ENCODE assay signal across 10 cellular contexts in genomic region chr5:132674671-132675506, GRCh38. TPM values are rescaled to one million over a fixed set of nuclear protein-coding genes. Genes with fewer than 3 reads are reported as not detected.
A peak's percentile ranks its signal among the peaks of the same experiment; 100 is the strongest.
DNase-seq lines count a peak whose midpoint lies in the region; ATAC-seq and TF ChIP-seq lines count a peak whose summit lies in the region.
"Had no signal": no experiment of that assay in that cellular context is flagged by ENCODE, and none has a peak within 500 bp of the region (broad histone marks: within the 10 kb centered on the region; RNA-seq: fewer than 3 reads in every experiment).

No MANE protein-coding gene starts in this region.

- POLR2A ChIA-PET in RWPE1 (lab: Yijun Ruan, JAX; ENCODE audit: low non-redundant PET): interaction anchor here (0.6 kb wide), 1 partner anchor 998 kb away, joined by 3 read pairs; no protein-coding TSS in a partner anchor

- peak overlapping the region in 2 of 12 donors; percentile 24 to 28 for H3K27ac ChIP-seq in heart left ventricle
- H3K27ac ChIP-seq in RWPE1: peak overlapping the region; percentile 72
- H3K27ac ChIP-seq in transverse colon: peak overlapping the region; percentile 55 to 71 (median 68)

- CTCF ChIA-PET in RWPE1 (lab: Yijun Ruan, JAX): interaction anchor here (0.6 to 0.9 kb wide), 4 partner anchors 18 to 173 kb away, joined by 3 to 4 read pairs (median 3); no protein-coding TSS in a partner anchor

- no peaks in the 10 kb centered on the region for H3K36me3 ChIP-seq in heart left ventricle
- no peaks in the 10 kb centered on the region for H3K36me3 ChIP-seq in transverse colon

- WGBS in heart left ventricle, 4 donors: 68 to 79% (median 72%) methylated on average over 13 of the region's 13 CpGs
- 71 to 73% methylated on average over 5 to 13 of the region's 13 CpGs for WGBS in transverse colon (ENCODE audit: low coverage in 1 of 2), 2 donors

- TF ChIP-seq EP300 in transverse colon (IDR thresholded peaks at IDR 0.05; ENCODE audit: low read depth): no peak

- TF ChIP-seq CTCF in heart left ventricle (IDR thresholded peaks at IDR 0.05): no peak
- no peak for TF ChIP-seq CTCF in RWPE1 (conservative IDR thresholded peaks at IDR 0.05; ENCODE audit: low read depth)
- no peak for TF ChIP-seq CTCF in fibroblast of the aortic adventitia (IDR thresholded peaks at IDR 0.05; ENCODE audit: insufficient read depth, low read length)
- TF ChIP-seq CTCF in transverse colon (IDR thresholded peaks at IDR 0.05): no peak

- H3K4me1 ChIP-seq in heart left ventricle (peaks cover 0 to 13% (median 0%) of the 10 kb centered on the region in 12 donors), transverse colon (peaks cover 0 to 10% (median 2%) of the 10 kb centered on the region in 4 donors)

- in situ Hi-C loops in transverse colon (cut with MboI; ENCODE audit: low pct_ligation_motif_present in 1 of 4, low pct_unique_long_range_greater_than_20kb in 1 of 4, low sequenced_read_pairs in 3 of 4): no loop called here

- H3K27me3 ChIP-seq in heart left ventricle (no peaks in the 10 kb centered on the region), transverse colon (no peaks in the 10 kb centered on the region)

- intact Hi-C loops in heart left ventricle (cut with DNase I) (loop anchor here in 1 of 10 donors (1.0 kb wide), 1 partner anchor 32 kb away; no protein-coding TSS in a partner anchor), Right ventricle myocardium inferior (cut with DNase I) (no loop called here), transverse colon (cut with DNase I; ENCODE audit: low total_unique reads) (no loop called here)

- TF ChIP-seq POLR2A in heart left ventricle (IDR thresholded peaks at IDR 0.05): no peak
- no peak for TF ChIP-seq POLR2A in transverse colon (IDR thresholded peaks at IDR 0.05)

- H3K4me3 ChIP-seq in heart left ventricle (peak overlapping the region in 1 of 12 donors; percentile 19), fibroblast of the aortic adventitia (ENCODE audit: low read depth, low read length) (peak overlapping the region; percentile 48), transverse colon (no peak overlapping the region)

- no peaks in the 10 kb centered on the region for H3K9me3 ChIP-seq in heart left ventricle
- no peaks in the 10 kb centered on the region for H3K9me3 ChIP-seq in transverse colon

- DNase-seq in heart left ventricle (no peak), Right ventricle myocardium inferior (ENCODE audit: missing footprints) (no peak), RWPE1 (ENCODE audit: low spot score) (peak; percentile 97), fibroblast of the aortic adventitia (ENCODE audit: low read depth) (peak; percentile 97), transverse colon (no peak), NCI-H69 (lab: John Stamatoyannopoulos, UW) (no peak), NCI-H128 (lab: John Stamatoyannopoulos, UW; ENCODE audit: unreplicated experiment) (no peak)

- ATAC-seq in heart left ventricle: peak in 3 of 4 donors; percentile 26 to 79 (median 35)
- ATAC-seq in Right ventricle myocardium inferior: no peak
- peak; percentile 81 for ATAC-seq in HG02798 (IDR thresholded peaks at IDR 0.05; ENCODE audit: poor library complexity, unreplicated experiment)

RNA-seq across cellular contexts. Expression of gene IL4, which starts 1.1 kb away (rescaled TPM):
- not detected for total RNA-seq in heart left ventricle
- not detected for polyA plus RNA-seq in heart left ventricle
- total RNA-seq in Right ventricle myocardium inferior: not detected
- 0.36 TPM in 1 of 2 replicates, not detected in the other for total RNA-seq in fibroblast of the aortic adventitia (ENCODE audit: low replicate concordance)
- not detected for total RNA-seq in transverse colon
- total RNA-seq: dermis microvascular lymphatic vessel endothelial cell, temporal lobe had no signal

RNA-seq across cellular contexts. Expression of gene IL13, which starts 16.9 kb away (rescaled TPM):
- total RNA-seq in heart left ventricle: under 1 TPM in 1 of 9 donors, not detected in 8; 0.34 TPM
- not detected for polyA plus RNA-seq in heart left ventricle
- not detected for total RNA-seq in Right ventricle myocardium inferior
- total RNA-seq in fibroblast of the aortic adventitia (ENCODE audit: low replicate concordance): not detected in 2 replicates
- total RNA-seq in transverse colon: not detected
- total RNA-seq: dermis microvascular lymphatic vessel endothelial cell, temporal lobe had no signal

Comparison
In these comparisons a context has a peak if more than half of its experiments do, and no peak if none do; other contexts are left out.
1. DNase-seq: peak in RWPE1 (single experiment) and fibroblast of the aortic adventitia (single experiment); none in heart left ventricle (0 of 5), Right ventricle myocardium inferior (single experiment), transverse colon (single experiment), NCI-H69 (single experiment) and NCI-H128 (single experiment).